10 cellular contexts compared by ENCODE assay signal in the genomic region with DNA sequence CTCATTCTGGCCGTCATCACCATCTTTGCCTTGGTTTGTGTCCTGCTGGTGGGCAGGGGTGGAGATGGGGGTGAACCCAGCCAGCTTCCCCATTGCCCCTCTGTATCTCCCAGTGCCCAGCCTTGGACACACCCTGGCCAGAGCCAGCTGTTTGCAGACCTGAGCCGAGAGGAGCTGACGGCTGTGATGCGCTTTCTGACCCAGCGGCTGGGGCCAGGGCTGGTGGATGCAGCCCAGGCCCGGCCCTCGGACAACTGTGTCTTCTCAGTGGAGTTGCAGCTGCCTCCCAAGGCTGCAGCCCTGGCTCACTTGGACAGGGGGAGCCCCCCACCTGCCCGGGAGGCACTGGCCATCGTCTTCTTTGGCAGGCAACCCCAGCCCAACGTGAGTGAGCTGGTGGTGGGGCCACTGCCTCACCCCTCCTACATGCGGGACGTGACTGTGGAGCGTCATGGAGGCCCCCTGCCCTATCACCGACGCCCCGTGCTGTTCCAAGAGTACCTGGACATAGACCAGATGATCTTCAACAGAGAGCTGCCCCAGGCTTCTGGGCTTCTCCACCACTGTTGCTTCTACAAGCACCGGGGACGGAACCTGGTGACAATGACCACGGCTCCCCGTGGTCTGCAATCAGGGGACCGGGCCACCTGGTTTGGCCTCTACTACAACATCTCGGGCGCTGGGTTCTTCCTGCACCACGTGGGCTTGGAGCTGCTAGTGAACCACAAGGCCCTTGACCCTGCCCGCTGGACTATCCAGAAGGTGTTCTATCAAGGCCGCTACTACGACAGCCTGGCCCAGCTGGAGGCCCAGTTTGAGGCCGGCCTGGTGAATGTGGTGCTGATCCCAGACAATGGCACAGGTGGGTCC. TPM values are rescaled to one million over a fixed set of nuclear protein-coding genes. Genes with fewer than 3 reads are reported as not detected.
"Had no signal": no experiment of that assay in that cellular context is flagged by ENCODE, and none has a peak within 500 bp of the region (broad histone marks: within the 10 kb centered on the region; RNA-seq: fewer than 3 reads in every experiment).

No MANE protein-coding gene starts in this region.

RNA-seq across cellular contexts. Expression of gene AOC3, which starts 0.6 kb away (rescaled TPM):
- total RNA-seq: osteoblast had no signal

RNA-seq across cellular contexts. Expression of gene G6PC1, which starts 49.0 kb away (rescaled TPM):
- total RNA-seq: activated naive CD4-positive, alpha-beta T cell treated with anti-CD3 and anti-CD28 coated beads for 36 hours; cardiac muscle cell; chondrocyte; dermis microvascular lymphatic vessel endothelial cell; kidney epithelial cell; left ventricle myocardium superior; neural crest cell; osteoblast; smooth muscle cell; tibial nerve had no signal
- polyA plus RNA-seq: cardiac muscle cell, smooth muscle cell had no signal
